In the genomic region with DNA sequence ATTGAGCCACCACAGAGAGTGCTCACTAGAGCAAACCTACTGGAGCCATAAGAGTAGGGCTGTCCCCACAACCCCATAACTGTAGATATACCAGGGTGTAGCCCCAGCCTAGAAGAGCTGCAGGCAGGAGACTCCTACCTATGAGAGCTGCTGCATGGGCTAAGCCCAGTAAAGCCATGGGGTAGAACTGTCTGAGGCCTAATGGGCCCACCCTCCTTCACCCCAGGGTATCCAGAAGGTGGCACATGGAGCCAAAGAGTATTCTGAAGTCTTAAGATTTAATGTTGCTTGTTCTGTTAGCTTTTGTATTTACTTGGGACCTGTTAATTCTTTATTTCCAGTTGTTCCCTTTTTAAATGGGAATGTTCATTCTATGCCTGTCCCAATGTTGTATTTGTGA, we compare ENCODE assay signal across 20 cellular contexts.
DNase-seq lines count a peak whose midpoint lies in the region; ATAC-seq, FAIRE-seq and TF ChIP-seq lines count a peak whose summit lies in the region.
"Had no signal": no experiment of that assay in that cellular context is flagged by ENCODE, and none has a peak within 500 bp of the region (broad histone marks: within the 10 kb centered on the region; RNA-seq: fewer than 3 reads in every experiment).

No MANE protein-coding gene starts in this region.

- no peak overlapping the region for H3K9ac ChIP-seq in H1 (replicated peaks in 1 of 4; ENCODE audit: extremely low read depth in 1 of 4, low read depth in 3 of 4, low read length in 3 of 4)
- H3K9ac ChIP-seq: BLaER1 treated with 17β-estradiol and CSF1 and Interleukin-3, amounts not matched to agents 10 nM and 100 nM had no signal

- no peaks in the 10 kb centered on the region for H3K36me3 Mint-ChIP-seq in activated naive CD8-positive, alpha-beta T cell treated with anti-CD3 and anti-CD28 coated beads, Interleukin-2, amount 50 U/mL, for 24 hours (ENCODE audit: low read depth)
- no peaks in the 10 kb centered on the region for H3K36me3 Mint-ChIP-seq in activated naive CD8-positive, alpha-beta T cell treated with anti-CD3 and anti-CD28 coated beads for 36 hours
- H3K36me3 Mint-ChIP-seq: CD4-positive, CD25-positive, alpha-beta regulatory T cell had no signal

- no peak overlapping the region for H4K91ac ChIP-seq in H1 (replicated peaks; ENCODE audit: insufficient read length, low read length)

- no peak overlapping the region for H2BK15ac ChIP-seq in H1 (ENCODE audit: low read length)

- no peak overlapping the region for H3K27ac ChIP-seq in H1 (ENCODE audit: low read depth, low read length)
- H3K27ac ChIP-seq in effector memory CD4-positive, alpha-beta T cell (ENCODE audit: insufficient read depth, low read length, poor library complexity, severe bottlenecking) = no peak overlapping the region
- H3K27ac ChIP-seq: BLaER1 treated with 17β-estradiol and CSF1 and Interleukin-3, amounts not matched to agents 10 nM and 100 nM; HL-60 had no signal

- no peak for TF ChIP-seq RAD21 in H1 (IDR thresholded peaks at IDR 0.05 in 1 of 2, conservative IDR thresholded peaks at IDR 0.05 in 1 of 2; ENCODE audit: low read depth in 2 of 2, low read length in 2 of 2)

- H3K56ac ChIP-seq in H1 (replicated peaks; ENCODE audit: insufficient read length, low read depth, low read length) = no peak overlapping the region

- TF ChIP-seq EP300 in H1 (IDR thresholded peaks at IDR 0.05; ENCODE audit: borderline replicate concordance in 1 of 2, low read depth in 2 of 2, low read length in 2 of 2) = no peak

- peaks cover 0 to 2% (median 0%) of the 10 kb centered on the region in 4 experiments; a peak in 1 of 7 replicates for H3K4me1 ChIP-seq in H1 (replicated peaks in 1 of 4; ENCODE audit: control insufficient read depth in 3 of 4, insufficient read depth in 4 of 4, low read length in 3 of 4)
- no peaks in the 10 kb centered on the region for H3K4me1 ChIP-seq in effector memory CD4-positive, alpha-beta T cell (ENCODE audit: control insufficient read depth, insufficient read depth, low read length, poor library complexity, severe bottlenecking)
- H3K4me1 ChIP-seq: BLaER1 treated with 17β-estradiol and CSF1 and Interleukin-3, amounts not matched to agents 10 nM and 100 nM had no signal

- H2BK20ac ChIP-seq in H1 (ENCODE audit: low read length) = no peak overlapping the region

- no peak overlapping the region for H3K4me3 Mint-ChIP-seq in activated naive CD8-positive, alpha-beta T cell treated with anti-CD3 and anti-CD28 coated beads, Interleukin-2, amount 50 U/mL, for 24 hours
- H3K4me3 Mint-ChIP-seq in activated naive CD8-positive, alpha-beta T cell treated with anti-CD3 and anti-CD28 coated beads for 36 hours = no peak overlapping the region
- H3K4me3 Mint-ChIP-seq: CD4-positive, CD25-positive, alpha-beta regulatory T cell had no signal

- H4K8ac ChIP-seq in H1 (ENCODE audit: extremely low read depth, insufficient read depth, low read length) = no peak overlapping the region

- H3K4ac ChIP-seq in H1 (replicated peaks; ENCODE audit: insufficient read length, low read depth, low read length) = no peak overlapping the region

- no peaks in the 10 kb centered on the region for H3K27me3 ChIP-seq in H1 (replicated peaks in 1 of 4; ENCODE audit: control insufficient read depth in 3 of 4, extremely low read depth in 1 of 4, insufficient read depth in 3 of 4, low read length in 3 of 4)
- H3K27me3 ChIP-seq in effector memory CD4-positive, alpha-beta T cell (replicated peaks; ENCODE audit: control insufficient read depth, insufficient read depth, low read length, poor library complexity, severe bottlenecking) = no peaks in the 10 kb centered on the region
- H3K27me3 ChIP-seq: BLaER1 treated with 17β-estradiol and CSF1 and Interleukin-3, amounts not matched to agents 10 nM and 100 nM had no signal

- no peak overlapping the region for H2BK5ac ChIP-seq in H1 (ENCODE audit: low read depth, low read length)

- H2BK120ac ChIP-seq in H1 (replicated peaks; ENCODE audit: low read depth, low read length) = no peak overlapping the region

- H4K20me1 ChIP-seq in H1 (replicated peaks in 1 of 2; ENCODE audit: control insufficient read depth in 1 of 2, insufficient read depth in 2 of 2, low read length in 2 of 2) = no peaks in the 10 kb centered on the region
- H4K20me1 ChIP-seq: BLaER1 treated with 17β-estradiol and CSF1 and Interleukin-3, amounts not matched to agents 10 nM and 100 nM had no signal

- FAIRE-seq in H1 (lab: Jason Lieb, UNC) = no peak
- FAIRE-seq: G401.6, GM12892, H54 had no signal

- no peak overlapping the region for H3K27ac Mint-ChIP-seq in activated naive CD8-positive, alpha-beta T cell treated with anti-CD3 and anti-CD28 coated beads, Interleukin-2, amount 50 U/mL, for 24 hours
- no peak overlapping the region for H3K27ac Mint-ChIP-seq in activated naive CD8-positive, alpha-beta T cell treated with anti-CD3 and anti-CD28 coated beads for 36 hours
- H3K27ac Mint-ChIP-seq: CD4-positive, CD25-positive, alpha-beta regulatory T cell had no signal

- TF ChIP-seq POLR2A in H1 (IDR thresholded peaks at IDR 0.05; ENCODE audit: control extremely low read depth in 1 of 2, low read depth in 2 of 2, low read length in 2 of 2) = no peak

- no peak for TF ChIP-seq CTCF in H1 (IDR thresholded peaks at IDR 0.05; ENCODE audit: control extremely low read depth in 1 of 3, insufficient read depth in 1 of 3, low read depth in 1 of 3, low read length in 3 of 3)

- peak; percentile 40 for ATAC-seq in activated naive CD8-positive, alpha-beta T cell treated with anti-CD3 and anti-CD28 coated beads, Interleukin-2, amount 50 U/mL, for 24 hours
- ATAC-seq in GM21786 (IDR thresholded peaks at IDR 0.05; ENCODE audit: unreplicated experiment) (peak; percentile 50), GM19328 (IDR thresholded peaks at IDR 0.05; ENCODE audit: unreplicated experiment) (no peak)
- ATAC-seq: HCT116 had no signal

- H3K4me1 Mint-ChIP-seq in activated naive CD8-positive, alpha-beta T cell treated with anti-CD3 and anti-CD28 coated beads, Interleukin-2, amount 50 U/mL, for 24 hours = no peaks in the 10 kb centered on the region
- no peaks in the 10 kb centered on the region for H3K4me1 Mint-ChIP-seq in activated naive CD8-positive, alpha-beta T cell treated with anti-CD3 and anti-CD28 coated beads for 36 hours
- H3K4me1 Mint-ChIP-seq: CD4-positive, CD25-positive, alpha-beta regulatory T cell had no signal

- no peaks in the 10 kb centered on the region for H3K23me2 ChIP-seq in H1 (ENCODE audit: low read depth, low read length)

- DNase-seq in activated naive CD8-positive, alpha-beta T cell treated with anti-CD3 and anti-CD28 coated beads, Interleukin-2, amount 50 U/mL, for 24 hours = no peak
- DNase-seq in activated naive CD8-positive, alpha-beta T cell treated with anti-CD3 and anti-CD28 coated beads for 36 hours = no peak
- DNase-seq in H1 (ENCODE audit: low read depth in 1 of 2, low spot score in 2 of 2) = no peak
- no peak for DNase-seq in effector memory CD4-positive, alpha-beta T cell
- DNase-seq in activated CD4-positive, alpha-beta T cell treated with anti-CD3 and anti-CD28 coated beads, Interleukin-2, amount 50 U/mL, for 4 hours = no peak
- DNase-seq: 8988T; AML-193; Calu3; CD4-positive, CD25-positive, alpha-beta regulatory T cell; DMS 273 treated with DMSO at 0.1 percent for 48 hours; DMS79 treated with DMSO at 0.1 percent for 48 hours; EL had no signal

- no peaks in the 10 kb centered on the region for H3K27me3 Mint-ChIP-seq in activated naive CD8-positive, alpha-beta T cell treated with anti-CD3 and anti-CD28 coated beads, Interleukin-2, amount 50 U/mL, for 24 hours
- H3K27me3 Mint-ChIP-seq in activated naive CD8-positive, alpha-beta T cell treated with anti-CD3 and anti-CD28 coated beads for 36 hours = no peaks in the 10 kb centered on the region
- H3K27me3 Mint-ChIP-seq: CD4-positive, CD25-positive, alpha-beta regulatory T cell had no signal

- no peak overlapping the region for H3K4me2 ChIP-seq in H1 (ENCODE audit: insufficient read depth in 1 of 2, low read depth in 2 of 2, low read length in 2 of 2)
- H3K4me2 ChIP-seq: BLaER1 treated with 17β-estradiol and CSF1 and Interleukin-3, amounts not matched to agents 10 nM and 100 nM had no signal

- H3K14ac ChIP-seq in H1 (ENCODE audit: insufficient read length) = no peak overlapping the region

- peak overlapping the region; percentile 62; the same call in 1 of the 2 replicates for H2AFZ ChIP-seq in H1 (ENCODE audit: low read length)

- CTCF ChIA-PET in H1 (lab: Charles Lee; ENCODE audit: partially characterized antibody) = interaction anchor here (0.6 kb wide), 1 partner anchor 994 kb away, joined by 3 read pairs; no protein-coding TSS in a partner anchor

- peaks cover 11% of the 10 kb centered on the region for H3K9me3 Mint-ChIP-seq in activated naive CD8-positive, alpha-beta T cell treated with anti-CD3 and anti-CD28 coated beads, Interleukin-2, amount 50 U/mL, for 24 hours
- peaks cover 3% of the 10 kb centered on the region for H3K9me3 Mint-ChIP-seq in activated naive CD8-positive, alpha-beta T cell treated with anti-CD3 and anti-CD28 coated beads for 36 hours

- no peak overlapping the region for H2AK5ac ChIP-seq in H1 (ENCODE audit: low read depth, low read length)

- H3K79me2 ChIP-seq in H1 (ENCODE audit: control insufficient read depth in 1 of 2, insufficient read depth in 2 of 2, low read length in 2 of 2) = no peaks in the 10 kb centered on the region

- no peaks in the 10 kb centered on the region for H3K79me1 ChIP-seq in H1 (ENCODE audit: low read depth, low read length)

- no peak overlapping the region for H3K4me3 ChIP-seq in H1 (ENCODE audit: extremely low read depth in 1 of 4, insufficient read depth in 2 of 4, low read depth in 3 of 4, low read length in 4 of 4)
- no peak overlapping the region for H3K4me3 ChIP-seq in effector memory CD4-positive, alpha-beta T cell (ENCODE audit: insufficient read depth, low read depth, low read length, poor library complexity, severe bottlenecking)
- H3K4me3 ChIP-seq: BLaER1 treated with 17β-estradiol and CSF1 and Interleukin-3, amounts not matched to agents 10 nM and 100 nM had no signal

- no peak overlapping the region for H3K18ac ChIP-seq in H1 (ENCODE audit: extremely low read depth, low read length)

- no peak overlapping the region; the same call in 1 of the 2 replicates for H2BK12ac ChIP-seq in H1 (ENCODE audit: low read depth, low read length)

- no peaks in the 10 kb centered on the region for H3K36me3 ChIP-seq in H1 (ENCODE audit: control insufficient read depth in 2 of 4, insufficient read depth in 4 of 4, low read length in 3 of 4)
- no peaks in the 10 kb centered on the region for H3K36me3 ChIP-seq in effector memory CD4-positive, alpha-beta T cell (ENCODE audit: control insufficient read depth, insufficient read depth, low read length)
- H3K36me3 ChIP-seq: BLaER1 treated with 17β-estradiol and CSF1 and Interleukin-3, amounts not matched to agents 10 nM and 100 nM had no signal

- H3K23ac ChIP-seq in H1 (ENCODE audit: insufficient read length) = no peak overlapping the region

- POLR2A ChIA-PET in H1 (lab: Charles Lee; ENCODE audit: partially characterized antibody) = no interaction called here

- H4K5ac ChIP-seq in H1 (ENCODE audit: insufficient read length, low read depth, low read length) = no peak overlapping the region

- peaks cover 0 to 3% of the 10 kb centered on the region in 2 experiments; a peak in 1 of 4 replicates for H3K9me3 ChIP-seq in H1 (ENCODE audit: insufficient read depth in 2 of 2, low read depth in 1 of 2, low read length in 1 of 2)
- H3K9me3 ChIP-seq in effector memory CD4-positive, alpha-beta T cell (ENCODE audit: control insufficient read depth, low read length) = no peaks in the 10 kb centered on the region
- H3K9me3 ChIP-seq: BLaER1 treated with 17β-estradiol and CSF1 and Interleukin-3, amounts not matched to agents 10 nM and 100 nM had no signal
